8 cellular contexts compared by ENCODE assay signal in genomic region chr5:139385061-139385889, GRCh38. TPM values are rescaled to one million over a fixed set of nuclear protein-coding genes. Genes with fewer than 3 reads are reported as not detected.
DNase-seq lines count a peak whose midpoint lies in the region; ATAC-seq and FAIRE-seq lines count a peak whose summit lies in the region.

No MANE protein-coding gene starts in this region.

- H3K4me1 ChIP-seq in CD8-positive, alpha-beta memory T cell (ENCODE audit: insufficient read depth, low read length) = peaks cover 31% of the 10 kb centered on the region
- peaks cover 52 to 56% of the 10 kb centered on the region in 2 donors for H3K4me1 ChIP-seq in mucosa of rectum (ENCODE audit: control insufficient read depth in 2 of 2, insufficient read depth in 2 of 2, low read length in 2 of 2)

- H3K9me3 Mint-ChIP-seq in CD8-positive, alpha-beta memory T cell = no peaks in the 10 kb centered on the region
- no peaks in the 10 kb centered on the region for H3K9me3 Mint-ChIP-seq in activated naive CD4-positive, alpha-beta T cell treated with anti-CD3 and anti-CD28 coated beads, Interleukin-2, amount 50 U/mL, for 72 hours

- peak in 2 of 5 donors; percentile 24 to 29 for DNase-seq in CD8-positive, alpha-beta memory T cell
- DNase-seq in KBM-7 (peak; percentile 29), RCC 7860 (ENCODE audit: low spot score) (no peak)
- DNase-seq in activated naive CD4-positive, alpha-beta T cell treated with anti-CD3 and anti-CD28 coated beads, Interleukin-2, amount 50 U/mL, for 72 hours (ENCODE audit: low spot score in 2 of 2) = peak in 1 of 2 donors; percentile 18
- no peak for DNase-seq in effector CD4-positive, alpha-beta T cell
- DNase-seq in activated CD4-positive, CD25-positive, alpha-beta regulatory T cell treated with anti-CD3 and anti-CD28 coated beads, Interleukin-2, amount 50 U/mL, for 72 hours = no peak

- POLR2A ChIA-PET in CD8-positive, alpha-beta memory T cell (lab: Charles Lee) = interaction anchor here (0.6 to 1.1 kb wide), 2 partner anchors 44 to 823 kb away, joined by 3 read pairs; partner anchors contain the start of gene PAIP2

- H3K36me3 ChIP-seq in CD8-positive, alpha-beta memory T cell (ENCODE audit: insufficient read depth, low read length) = no peaks in the 10 kb centered on the region
- peaks cover 2 to 3% of the 10 kb centered on the region in 2 donors for H3K36me3 ChIP-seq in mucosa of rectum (ENCODE audit: control insufficient read depth in 2 of 2, insufficient read depth in 2 of 2, low read length in 2 of 2)

- peak overlapping the region; percentile 68 for H3K27ac ChIP-seq in CD8-positive, alpha-beta memory T cell (ENCODE audit: low read depth, low read length)
- peak overlapping the region; percentile 63 to 64 for H3K27ac ChIP-seq in mucosa of rectum (ENCODE audit: low read depth in 2 of 2, low read length in 2 of 2)

- H3K9ac ChIP-seq in mucosa of rectum (ENCODE audit: low read depth in 1 of 2, low read length in 2 of 2) = peak overlapping the region; percentile 49 to 65

- H3K27ac Mint-ChIP-seq in CD8-positive, alpha-beta memory T cell = peak overlapping the region; percentile 90 to 98 (median 93)
- peak overlapping the region; percentile 69 to 73 for H3K27ac Mint-ChIP-seq in activated naive CD4-positive, alpha-beta T cell treated with anti-CD3 and anti-CD28 coated beads, Interleukin-2, amount 50 U/mL, for 72 hours

- CTCF ChIA-PET in CD8-positive, alpha-beta memory T cell (lab: Charles Lee) = interaction anchor here (1.0 kb wide), 1 partner anchor 8 kb away, joined by 3 read pairs; no protein-coding TSS in a partner anchor

- no peaks in the 10 kb centered on the region for H3K36me3 Mint-ChIP-seq in CD8-positive, alpha-beta memory T cell
- no peaks in the 10 kb centered on the region for H3K36me3 Mint-ChIP-seq in activated naive CD4-positive, alpha-beta T cell treated with anti-CD3 and anti-CD28 coated beads, Interleukin-2, amount 50 U/mL, for 72 hours

- peak overlapping the region; percentile 82 to 92 (median 87) for H3K4me3 Mint-ChIP-seq in CD8-positive, alpha-beta memory T cell

- in situ Hi-C loops in KBM-7 (cut with MboI; ENCODE audit: low pct_unique_long_range_greater_than_20kb, low sequenced_read_pairs) = no loop called here

- H3K4me1 Mint-ChIP-seq in CD8-positive, alpha-beta memory T cell = peaks cover 32 to 59% (median 39%) of the 10 kb centered on the region in 3 donors

- no peak for FAIRE-seq in RCC 7860 (lab: Jason Lieb, UNC)

- H3K9me3 ChIP-seq in CD8-positive, alpha-beta memory T cell (ENCODE audit: low read length) = no peaks in the 10 kb centered on the region
- no peaks in the 10 kb centered on the region for H3K9me3 ChIP-seq in mucosa of rectum (ENCODE audit: control insufficient read depth in 2 of 2, low read length in 2 of 2)

- peaks cover 0 to 5% of the 10 kb centered on the region in 2 donors for H3K27me3 Mint-ChIP-seq in CD8-positive, alpha-beta memory T cell

- peak in 1 of 2 donors; percentile 10 for ATAC-seq in activated naive CD4-positive, alpha-beta T cell treated with anti-CD3 and anti-CD28 coated beads, Interleukin-2, amount 50 U/mL, for 72 hours
- ATAC-seq in HG03469 (IDR thresholded peaks at IDR 0.05; ENCODE audit: unreplicated experiment) = no peak

- H3K4me3 ChIP-seq in CD8-positive, alpha-beta memory T cell (ENCODE audit: low read length) = peak overlapping the region; percentile 72
- peak overlapping the region; percentile 69 to 76 for H3K4me3 ChIP-seq in mucosa of rectum (ENCODE audit: low read length in 2 of 2)

- no peaks in the 10 kb centered on the region for H3K27me3 ChIP-seq in CD8-positive, alpha-beta memory T cell (ENCODE audit: insufficient read depth, low read length, poor library complexity, severe bottlenecking)
- H3K27me3 ChIP-seq in mucosa of rectum (ENCODE audit: control insufficient read depth in 2 of 2, insufficient read depth in 2 of 2, low read length in 2 of 2) = no peaks in the 10 kb centered on the region

RNA-seq across cellular contexts. Expression of gene SLC23A1, which starts 2.2 kb away (rescaled TPM):
- total RNA-seq in CD8-positive, alpha-beta memory T cell = under 1 TPM in 1 of 2 experiments, not detected in 1; 0.33 TPM
- polyA plus RNA-seq in CD8-positive, alpha-beta memory T cell = not detected
- total RNA-seq in activated naive CD4-positive, alpha-beta T cell treated with anti-CD3 and anti-CD28 coated beads, Interleukin-2, amount 50 U/mL, for 72 hours = 1 to 10 TPM in 1 of 2 donors, under 1 TPM in 1; 0.25 to 2.3 TPM

RNA-seq across cellular contexts. Expression of gene MZB1, which starts 4.4 kb away (rescaled TPM):
- 1 to 10 TPM; 5.1 to 6.4 TPM for total RNA-seq in CD8-positive, alpha-beta memory T cell
- 3.5 TPM for polyA plus RNA-seq in CD8-positive, alpha-beta memory T cell
- total RNA-seq in activated naive CD4-positive, alpha-beta T cell treated with anti-CD3 and anti-CD28 coated beads, Interleukin-2, amount 50 U/mL, for 72 hours = 10 to 100 TPM; 14.2 to 24.1 TPM

RNA-seq across cellular contexts. Expression of gene PROB1, which starts 9.6 kb away (rescaled TPM):
- 1 to 10 TPM; 6.7 to 7.2 TPM for total RNA-seq in CD8-positive, alpha-beta memory T cell
- polyA plus RNA-seq in CD8-positive, alpha-beta memory T cell = 0.72 TPM
- total RNA-seq in activated naive CD4-positive, alpha-beta T cell treated with anti-CD3 and anti-CD28 coated beads, Interleukin-2, amount 50 U/mL, for 72 hours = 1 to 10 TPM; 3.3 to 4.3 TPM

RNA-seq across cellular contexts. Expression of gene SPATA24, which starts 18.6 kb away (rescaled TPM):
- 1 to 10 TPM; 3.6 to 3.9 TPM for total RNA-seq in CD8-positive, alpha-beta memory T cell
- 4.2 TPM for polyA plus RNA-seq in CD8-positive, alpha-beta memory T cell
- total RNA-seq in activated naive CD4-positive, alpha-beta T cell treated with anti-CD3 and anti-CD28 coated beads, Interleukin-2, amount 50 U/mL, for 72 hours = 1 to 10 TPM; 6.8 to 8.9 TPM

RNA-seq across cellular contexts. Expression of gene PAIP2, which starts 43.6 kb away (rescaled TPM):
- 10 to 100 TPM; 67.9 to 77.0 TPM for total RNA-seq in CD8-positive, alpha-beta memory T cell
- 342 TPM for polyA plus RNA-seq in CD8-positive, alpha-beta memory T cell
- total RNA-seq in activated naive CD4-positive, alpha-beta T cell treated with anti-CD3 and anti-CD28 coated beads, Interleukin-2, amount 50 U/mL, for 72 hours = 100 to 1,000 TPM in 1 of 2 donors, 10 to 100 TPM in 1; 85.7 to 111 TPM
